28 cellular contexts compared by ENCODE assay signal in genomic region chr16:88931373-88931900, GRCh38. TPM values are rescaled to one million over a fixed set of nuclear protein-coding genes. Genes with fewer than 3 reads are reported as not detected.
DNase-seq lines count a peak whose midpoint lies in the region; ATAC-seq, FAIRE-seq and TF ChIP-seq lines count a peak whose summit lies in the region.
"Had no signal": no experiment of that assay in that cellular context is flagged by ENCODE, and none has a peak within 500 bp of the region (broad histone marks: within the 10 kb centered on the region; RNA-seq: fewer than 3 reads in every experiment).

No MANE protein-coding gene starts in this region.

- no peak overlapping the region for H3K4me3 ChIP-seq in right cardiac atrium (ENCODE audit: low read length)
- H3K4me3 ChIP-seq in K562: no peak overlapping the region
- no peak overlapping the region for H3K4me3 ChIP-seq in neuronal stem cell (ENCODE audit: low read length in 2 of 2)
- H3K4me3 ChIP-seq: A549, BLaER1, GM12878 had no signal

- H4K91ac ChIP-seq in neuronal stem cell (ENCODE audit: low read depth, low read length, poor library complexity): no peak overlapping the region

- H3K9me1 ChIP-seq in K562 (ENCODE audit: control insufficient read depth, insufficient read depth, low read length): peaks cover 4% of the 10 kb centered on the region

- in situ Hi-C loops in K562 (cut with MboI) (no loop called here), ACHN (cut with HindIII; ENCODE audit: low pct_ligation_motif_present, low pct_unique_long_range_greater_than_20kb, low sequenced_read_pairs) (no loop called here)

- H2BK120ac ChIP-seq in neuronal stem cell (ENCODE audit: low read depth, low read length): no peak overlapping the region

- H3K27me3 ChIP-seq in right cardiac atrium (ENCODE audit: control insufficient read depth, insufficient read depth): no peaks in the 10 kb centered on the region
- H3K27me3 ChIP-seq in K562 (ENCODE audit: control insufficient read depth in 2 of 2, insufficient read depth in 2 of 2, low read length in 2 of 2): no peaks in the 10 kb centered on the region
- H3K27me3 ChIP-seq in neuronal stem cell (ENCODE audit: control insufficient read depth in 3 of 3, insufficient read depth in 3 of 3, low read depth in 1 of 3, low read length in 3 of 3): peaks cover 0 to 28% (median 0%) of the 10 kb centered on the region in 3 experiments
- H3K27me3 ChIP-seq: BLaER1 had no signal

- no peak overlapping the region for H2BK15ac ChIP-seq in neuronal stem cell (ENCODE audit: low read length)

- POLR2A ChIA-PET in K562 (lab: Yijun Ruan, JAX): no interaction called here

- H2AFZ ChIP-seq in K562 (ENCODE audit: low read depth, low read length): no peak overlapping the region
- H2AFZ ChIP-seq in neuronal stem cell (ENCODE audit: low read length): no peak overlapping the region

- no peak for TF ChIP-seq RAD21 in K562 (CRISPR knock-in tag; conservative IDR thresholded peaks at IDR 0.05 in 1 of 2, IDR thresholded peaks at IDR 0.05 in 1 of 2)

- H3K79me1 ChIP-seq in neuronal stem cell (ENCODE audit: low read depth, low read length): peaks cover 1% of the 10 kb centered on the region

- no peak overlapping the region for H3K18ac ChIP-seq in neuronal stem cell (ENCODE audit: low read length)

- H3K36me3 ChIP-seq in K562 (ENCODE audit: control insufficient read depth, insufficient read depth, low read length) (peaks cover 75% of the 10 kb centered on the region; the same call in 2 of the 3 replicates), neuronal stem cell (replicated peaks in 1 of 2; ENCODE audit: control insufficient read depth in 2 of 2, insufficient read depth in 2 of 2, low read length in 2 of 2) (no peaks in the 10 kb centered on the region)
- H3K36me3 ChIP-seq: BE2C had no signal

- H2AK5ac ChIP-seq in neuronal stem cell (ENCODE audit: low read depth, low read length): no peak overlapping the region

- no peaks in the 10 kb centered on the region for H3K4me1 ChIP-seq in right cardiac atrium (ENCODE audit: control insufficient read depth, insufficient read depth, low read length)
- peaks cover 0 to 58% of the 10 kb centered on the region in 2 experiments; a peak in 3 of 5 replicates for H3K4me1 ChIP-seq in K562 (replicated peaks in 1 of 2; ENCODE audit: control insufficient read depth in 2 of 2, insufficient read depth in 2 of 2, low read length in 2 of 2)
- peaks cover 3 to 7% of the 10 kb centered on the region in 2 donors for H3K4me1 ChIP-seq in neuronal stem cell (ENCODE audit: control insufficient read depth in 2 of 2, insufficient read depth in 1 of 2, low read depth in 1 of 2, low read length in 2 of 2)
- H3K4me1 ChIP-seq: BE2C had no signal

- H3K4me2 ChIP-seq in K562 (ENCODE audit: insufficient read depth, low read length) (no peak overlapping the region), neuronal stem cell (ENCODE audit: insufficient read depth, low read length, poor library complexity, severe bottlenecking) (no peak overlapping the region)
- H3K4me2 ChIP-seq: A549 had no signal

- peaks cover 31% of the 10 kb centered on the region for H4K20me1 ChIP-seq in K562 (replicated peaks; ENCODE audit: control insufficient read depth, insufficient read depth, low read length)

- DNase-seq in right cardiac atrium (peak in 2 of 3 donors; percentile 30 to 39), Right ventricle myocardium inferior (ENCODE audit: missing footprints) (no peak), K562 (ENCODE audit: extremely low read depth in 1 of 4, low spot score in 3 of 4) (no peak), neuronal stem cell (ENCODE audit: low spot score) (no peak), NCI-H526 treated with DMSO at 0.1 percent for 48 hours (lab: John Stamatoyannopoulos, UW) (no peak), ACHN (no peak)
- DNase-seq: BE2C; C1 segment of cervical spinal cord; CD4-positive, alpha-beta memory T cell; CD4-positive, CD25-positive, alpha-beta regulatory T cell; CD8-positive, alpha-beta memory T cell; COR-L47; DMS 273 treated with DMSO at 0.1 percent for 48 hours; DMS153; DMS53; DMS79; DND-41; EL; GDM1 had no signal

- H4K8ac ChIP-seq in neuronal stem cell (ENCODE audit: low read depth, low read length): no peak overlapping the region

- H3K9ac ChIP-seq in K562 (ENCODE audit: insufficient read depth in 1 of 2, low read depth in 2 of 2, low read length in 2 of 2) (no peak overlapping the region), neuronal stem cell (ENCODE audit: low read depth, low read length, poor library complexity) (no peak overlapping the region)
- H3K9ac ChIP-seq: BLaER1 had no signal

- TF ChIP-seq EP300 in K562 (IDR thresholded peaks at IDR 0.05; ENCODE audit: low read length): no peak

- TF ChIP-seq POLR2A in K562 (conservative IDR thresholded peaks at IDR 0.05): no peak

- H3K27ac ChIP-seq in right cardiac atrium (ENCODE audit: low read length) (no peak overlapping the region), K562 (ENCODE audit: extremely low read depth, low read depth, low read length) (no peak overlapping the region), neuronal stem cell (replicated peaks; ENCODE audit: low read length) (no peak overlapping the region)
- H3K27ac ChIP-seq: 22Rv1, A549, BLaER1 had no signal

- CTCF ChIA-PET in K562 (lab: Yijun Ruan, JAX; ENCODE audit: low intra/inter-chr PET ratio): no interaction called here

- peaks cover 92% of the 10 kb centered on the region for H3K79me2 ChIP-seq in K562 (ENCODE audit: control insufficient read depth, insufficient read depth, low read length)

- H3K23ac ChIP-seq in neuronal stem cell (ENCODE audit: low read depth, low read length, poor library complexity): no peak overlapping the region

- ATAC-seq in right cardiac atrium: no peak
- ATAC-seq in Right ventricle myocardium inferior: no peak
- ATAC-seq in K562: no peak
- ATAC-seq: A549, GM12878 had no signal

- H3K9me3 ChIP-seq in right cardiac atrium (ENCODE audit: control insufficient read depth, low read length) (no peaks in the 10 kb centered on the region), K562 (replicated peaks; ENCODE audit: control insufficient read depth, insufficient read depth, low read depth, low read length) (no peaks in the 10 kb centered on the region), neuronal stem cell (replicated peaks in 1 of 2; ENCODE audit: control insufficient read depth in 2 of 2, insufficient read depth in 1 of 2, low read depth in 1 of 2, low read length in 2 of 2) (no peaks in the 10 kb centered on the region)
- H3K9me3 ChIP-seq: A549, BE2C, BLaER1 had no signal

- H2BK5ac ChIP-seq in neuronal stem cell (ENCODE audit: low read length): peak overlapping the region; percentile 13

- no TSS peak for BruUV-seq in K562 (replicated peaks; lab: Mats Ljungman, UMichigan)

- intact Hi-C loops in right cardiac atrium (cut with DNase I) (no loop called here), Right ventricle myocardium inferior (cut with DNase I) (no loop called here), K562 (cut with micrococcal nuclease) (no loop called here)

- no peak overlapping the region for H3K14ac ChIP-seq in neuronal stem cell (ENCODE audit: low read length)

- no peak for FAIRE-seq in K562 (lab: Jason Lieb, UNC)
- FAIRE-seq: A549, GM12878, GM12892, GM18507 had no signal

- 89% methylated on average over 20 of the region's 20 CpGs for WGBS in right cardiac atrium
- WGBS in K562 (ENCODE audit: insufficient coverage, low coverage, missing lambda C conversion rate): 94% methylated on average over 8 of the region's 20 CpGs
- no CpG with 5 or more reads among the region's 20 CpGs for WGBS in neuronal stem cell (ENCODE audit: extremely low coverage in 2 of 2, insufficient read length in 2 of 2, insufficient replicate concordance in 1 of 2), 2 donors

- peak overlapping the region; percentile 66 for H3K4ac ChIP-seq in neuronal stem cell (ENCODE audit: low read length)

- no peak overlapping the region for H2BK12ac ChIP-seq in neuronal stem cell (ENCODE audit: low read length)

- TF ChIP-seq CTCF in K562 (IDR thresholded peaks at IDR 0.05 in 2 of 3, conservative IDR thresholded peaks at IDR 0.05 in 1 of 3; ENCODE audit: insufficient read depth in 2 of 3, low read depth in 1 of 3, low read length in 3 of 3): no peak

TF ChIP-seq in K562, 482 proteins besides CTCF, POLR2A, EP300 and RAD21 (continues in another document):
- TF ChIP-seq TFAM (CRISPR knock-in tag; conservative IDR thresholded peaks at IDR 0.05) (no peak), MED1 (CRISPR knock-in tag; IDR thresholded peaks at IDR 0.05; ENCODE audit: borderline replicate concordance) (no peak), ZNF212 (CRISPR knock-in tag; IDR thresholded peaks at IDR 0.05) (no peak), POLR2G (IDR thresholded peaks at IDR 0.05; ENCODE audit: low read depth, low read length) (peak; percentile 63), HEY1 (CRISPR knock-in tag; IDR thresholded peaks at IDR 0.05; ENCODE audit: borderline replicate concordance) (no peak), SLC30A9 (CRISPR knock-in tag; IDR thresholded peaks at IDR 0.05) (no peak)

RNA-seq across cellular contexts. Expression of gene CBFA2T3, which starts 45.6 kb away (rescaled TPM):
- total RNA-seq in right cardiac atrium (1 to 10 TPM; 5.6 to 8.5 (median 6.9) TPM), Right ventricle myocardium inferior (11.1 TPM), K562 (2014; rRNA removed) (13.5 and 20.8 TPM in 2 replicates), K562 (2014; rRNA removed; fragmentation: Illumina TruSeq; extraction: Trizol) (3.9 and 5.9 TPM in 2 replicates), K562 (2015; rRNA removed; fragmentation: Illumina TruSeq; extraction: Trizol) (6.7 and 7.8 TPM in 2 replicates), K562 (2021) (114 and 145 TPM in 2 replicates)
- polyA plus RNA-seq in right cardiac atrium (7.3 TPM), K562 (2011; rRNA removed) (6.4 and 11.3 TPM in 2 replicates), K562 (2014; fragmentation: Illumina TruSeq; extraction: Trizol) (24.2 and 46.3 TPM in 2 replicates), K562 (2014; fragmentation: Nextera tagmentation; extraction: Ambion mirVana) (1 to 10 TPM; 2.3 to 2.7 TPM), K562 (2014; rRNA removed) (34.3 and 35.3 TPM in 2 replicates)
- 73.4 and 198 TPM in 2 replicates for total RNA-seq in K562 (2011; cell fraction: chromatin; rRNA removed; ENCODE audit: low replicate concordance)
- total RNA-seq in K562 (2011; cell fraction: nucleolus; rRNA removed): 67.4 and 69.3 TPM in 2 replicates
- total RNA-seq in K562 (2011; cell fraction: nucleoplasm; rRNA removed): 45.3 and 67.3 TPM in 2 replicates
- polyA plus RNA-seq in K562 (2011; cell fraction: cytosol; rRNA removed): 5.6 and 15.0 TPM in 2 replicates
- 67.2 and 126 TPM in 2 replicates for polyA plus RNA-seq in K562 (2011; cell fraction: nucleus; rRNA removed)
- polyA plus RNA-seq in K562 (2012): 55.0 and 86.5 TPM in 2 replicates
- 9.5 and 9.7 TPM in 2 replicates for polyA minus RNA-seq in K562 (2011; rRNA and poly(A)+ RNA removed)
- 32.1 and 46.1 TPM in 2 replicates for polyA minus RNA-seq in K562 (2011; cell fraction: cytosol; rRNA and poly(A)+ RNA removed)
- polyA minus RNA-seq in K562 (2011; cell fraction: nucleus; rRNA and poly(A)+ RNA removed): 21.1 and 34.5 TPM in 2 replicates
- polyA plus RNA-seq in neuronal stem cell (2013, experiment 1 of 2): 8.3 TPM
- polyA plus RNA-seq in neuronal stem cell (2013, experiment 2 of 2): 8.0 TPM
- total RNA-seq: A172, Daoy had no signal
- polyA plus RNA-seq: AG04450; CD8-positive, alpha-beta memory T cell had no signal

Comparison
In these comparisons a context has a peak if more than half of its experiments do, and no peak if none do; other contexts are left out.
1. DNase-seq: peak in right cardiac atrium (2 of 3); none in Right ventricle myocardium inferior (single experiment), K562 (0 of 4), neuronal stem cell (single experiment), NCI-H526 treated with DMSO at 0.1 percent for 48 hours (single experiment) and ACHN (single experiment).